Comparison of ENCODE assay signal across 25 cellular contexts in genomic region chr2:236963631-236964030, GRCh38.
"Had no signal": no experiment of that assay in that cellular context is flagged by ENCODE, and none has a peak within 500 bp of the region (broad histone marks: within the 10 kb centered on the region; RNA-seq: fewer than 3 reads in every experiment).

No MANE protein-coding gene starts in this region.

- H3K36me3 Mint-ChIP-seq: activated naive CD4-positive, alpha-beta T cell treated with anti-CD3 and anti-CD28 coated beads, Interleukin-2, amount 10 ng/mL, durations not matched to agents 7 days and 5 days had no signal

- H3K27me3 Mint-ChIP-seq: activated CD4-positive, alpha-beta T cell treated with anti-CD3 and anti-CD28 coated beads, Interleukin-2, amount 10 ng/mL, durations not matched to agents 7 days and 5 days; activated CD8-positive, alpha-beta T cell treated with anti-CD3 and anti-CD28 coated beads for 36 hours; activated naive CD8-positive, alpha-beta T cell treated with anti-CD3 and anti-CD28 coated beads for 36 hours had no signal

- H3K27me3 ChIP-seq: brain microvascular endothelial cell, MG63, Peyer's patch had no signal

- H3K9me3 ChIP-seq: MG63, Peyer's patch had no signal

- H3K4me3 ChIP-seq: cardiac muscle cell, MG63, Peyer's patch had no signal

- H3K9me3 Mint-ChIP-seq: activated CD4-positive, alpha-beta T cell treated with anti-CD3 and anti-CD28 coated beads, Interleukin-2, amount 10 ng/mL, durations not matched to agents 7 days and 5 days; activated CD8-positive, alpha-beta T cell treated with anti-CD3 and anti-CD28 coated beads for 36 hours; activated naive CD4-positive, alpha-beta T cell treated with anti-CD3 and anti-CD28 coated beads, Interleukin-2, amount 10 ng/mL, durations not matched to agents 7 days and 5 days; activated naive CD8-positive, alpha-beta T cell treated with anti-CD3 and anti-CD28 coated beads for 36 hours; activated T-cell treated with anti-CD3 and anti-CD28 coated beads, Interleukin-2, amount 50 U/mL, for 72 hours; activated T-helper 2 cell treated with anti-CD3 and anti-CD28 coated beads, Interferon-gamma antibody, Interleukin-2, Interleukin-4, amounts not matched to agents 10 μg/mL and 5 μg/mL and 100 μg/mL, durations not matched to agents 14 hours and 24 hours and 36 hours had no signal

- H3K27ac ChIP-seq: brain microvascular endothelial cell, cardiac muscle cell, Peyer's patch, VCaP had no signal

- H3K36me3 ChIP-seq: brain microvascular endothelial cell, cardiac muscle cell, MG63, Peyer's patch had no signal

- H3K4me3 Mint-ChIP-seq: activated CD4-positive, alpha-beta T cell treated with anti-CD3 and anti-CD28 coated beads, Interleukin-2, amount 10 ng/mL, durations not matched to agents 7 days and 5 days; activated CD8-positive, alpha-beta T cell treated with anti-CD3 and anti-CD28 coated beads for 36 hours; activated naive CD4-positive, alpha-beta T cell treated with anti-CD3 and anti-CD28 coated beads, Interleukin-2, amount 10 ng/mL, durations not matched to agents 7 days and 5 days; activated naive CD8-positive, alpha-beta T cell treated with anti-CD3 and anti-CD28 coated beads for 36 hours; activated T-cell treated with anti-CD3 and anti-CD28 coated beads, Interleukin-2, amount 50 U/mL, for 72 hours; T-helper 17 cell had no signal

- DNase-seq: activated CD4-positive, alpha-beta T cell treated with anti-CD3 and anti-CD28 coated beads, Interleukin-2, amount 10 ng/mL, durations not matched to agents 7 days and 5 days; activated CD4-positive, CD25-positive, alpha-beta regulatory T cell; activated CD8-positive, alpha-beta memory T cell treated with anti-CD3 and anti-CD28 coated beads, Interleukin-2, amount 50 U/mL, for 4 hours; activated CD8-positive, alpha-beta T cell treated with anti-CD3 and anti-CD28 coated beads for 36 hours; activated gamma-delta T cell treated with Interleukin-2 at 50 U/mL for 16 hours; activated naive CD4-positive, alpha-beta T cell treated with anti-CD3 and anti-CD28 coated beads, Interleukin-2, amount 10 ng/mL, durations not matched to agents 7 days and 5 days; activated naive CD8-positive, alpha-beta T cell treated with anti-CD3 and anti-CD28 coated beads for 36 hours; activated T-cell treated with anti-CD3 and anti-CD28 coated beads, Interleukin-2, amount 50 U/mL, for 72 hours; brain microvascular endothelial cell; MG63; NCI-H1092 treated with DMSO at 0.1 percent for 48 hours; NCI-H1436; NCI-H1694 treated with DMSO at 0.1 percent for 48 hours; NCI-H2029 treated with DMSO at 0.1 percent for 48 hours; NCI-H345; NCI-H510A; NCI-H526 treated with DMSO at 0.1 percent for 48 hours; NCI-H82; SHP77 treated with DMSO at 0.1 percent for 48 hours; T-helper 17 cell; T1000 had no signal

- H3K27ac Mint-ChIP-seq: activated CD4-positive, alpha-beta T cell treated with anti-CD3 and anti-CD28 coated beads, Interleukin-2, amount 10 ng/mL, durations not matched to agents 7 days and 5 days; activated CD8-positive, alpha-beta T cell treated with anti-CD3 and anti-CD28 coated beads for 36 hours; activated naive CD4-positive, alpha-beta T cell treated with anti-CD3 and anti-CD28 coated beads, Interleukin-2, amount 10 ng/mL, durations not matched to agents 7 days and 5 days; activated naive CD8-positive, alpha-beta T cell treated with anti-CD3 and anti-CD28 coated beads for 36 hours; activated T-cell treated with anti-CD3 and anti-CD28 coated beads, Interleukin-2, amount 50 U/mL, for 72 hours; activated T-helper 2 cell treated with anti-CD3 and anti-CD28 coated beads, Interferon-gamma antibody, Interleukin-2, Interleukin-4, amounts not matched to agents 10 μg/mL and 5 μg/mL and 100 μg/mL, durations not matched to agents 14 hours and 24 hours and 36 hours; T-helper 17 cell had no signal
